Comparison of ENCODE assay signal across 14 cellular contexts in genomic region chr2:108776475-108776874, GRCh38. TPM values are rescaled to one million over a fixed set of nuclear protein-coding genes. Genes with fewer than 3 reads are reported as not detected.
DNase-seq lines count a peak whose midpoint lies in the region; ATAC-seq and TF ChIP-seq lines count a peak whose summit lies in the region.
"Had no signal": no experiment of that assay in that cellular context is flagged by ENCODE, and none has a peak within 500 bp of the region (broad histone marks: within the 10 kb centered on the region; RNA-seq: fewer than 3 reads in every experiment).

No MANE protein-coding gene starts in this region.

- H3K36me3 Mint-ChIP-seq in activated naive CD8-positive, alpha-beta T cell, result peaks cover 7% of the 10 kb centered on the region
- peaks cover 43% of the 10 kb centered on the region for H3K36me3 Mint-ChIP-seq in activated naive CD8-positive, alpha-beta T cell treated with anti-CD3 and anti-CD28 coated beads, Interleukin-2, amount 50 U/mL, for 24 hours (ENCODE audit: low read depth)
- H3K36me3 Mint-ChIP-seq in stimulated activated naive B cell treated with anti-CD40 and anti-IgM and Interleukin-4, amounts not matched to agents 10 μg/mL and 1 μg/mL and 100 μg/mL, for 72 hours, result peaks cover 36 to 43% of the 10 kb centered on the region in 2 donors
- H3K36me3 Mint-ChIP-seq in chondrocyte (ENCODE audit: low read depth), result peaks cover 26% of the 10 kb centered on the region

- no peak for DNase-seq in activated naive CD8-positive, alpha-beta T cell treated with anti-CD3 and anti-CD28 coated beads, Interleukin-2, amount 50 U/mL, for 24 hours
- no peak for DNase-seq in stimulated activated naive B cell treated with anti-CD40 and anti-IgM and Interleukin-4, amounts not matched to agents 10 μg/mL and 1 μg/mL and 100 μg/mL, for 72 hours
- DNase-seq in G401 (ENCODE audit: low spot score) (no peak), chondrocyte (ENCODE audit: low spot score) (no peak), GF-D8 (lab: John Stamatoyannopoulos, UW) (no peak)
- DNase-seq: anterior cingulate cortex, DMS53, left ventricle myocardium superior, NCI-H1694, ovary, stomach had no signal

- H3K4me1 Mint-ChIP-seq in activated naive CD8-positive, alpha-beta T cell (ENCODE audit: low read depth), result peaks cover 1% of the 10 kb centered on the region
- no peaks in the 10 kb centered on the region for H3K4me1 Mint-ChIP-seq in activated naive CD8-positive, alpha-beta T cell treated with anti-CD3 and anti-CD28 coated beads, Interleukin-2, amount 50 U/mL, for 24 hours
- peaks cover 4 to 5% of the 10 kb centered on the region in 2 donors for H3K4me1 Mint-ChIP-seq in stimulated activated naive B cell treated with anti-CD40 and anti-IgM and Interleukin-4, amounts not matched to agents 10 μg/mL and 1 μg/mL and 100 μg/mL, for 72 hours
- no peaks in the 10 kb centered on the region for H3K4me1 Mint-ChIP-seq in chondrocyte (ENCODE audit: low read depth)

- H3K27me3 Mint-ChIP-seq in activated naive CD8-positive, alpha-beta T cell, result no peaks in the 10 kb centered on the region
- H3K27me3 Mint-ChIP-seq in activated naive CD8-positive, alpha-beta T cell treated with anti-CD3 and anti-CD28 coated beads, Interleukin-2, amount 50 U/mL, for 24 hours, result no peaks in the 10 kb centered on the region
- no peaks in the 10 kb centered on the region for H3K27me3 Mint-ChIP-seq in stimulated activated naive B cell treated with anti-CD40 and anti-IgM and Interleukin-4, amounts not matched to agents 10 μg/mL and 1 μg/mL and 100 μg/mL, for 72 hours
- no peaks in the 10 kb centered on the region for H3K27me3 Mint-ChIP-seq in chondrocyte (ENCODE audit: low read depth)

- no peak overlapping the region for H3K4me3 Mint-ChIP-seq in activated naive CD8-positive, alpha-beta T cell
- H3K4me3 Mint-ChIP-seq in activated naive CD8-positive, alpha-beta T cell treated with anti-CD3 and anti-CD28 coated beads, Interleukin-2, amount 50 U/mL, for 24 hours, result no peak overlapping the region
- H3K4me3 Mint-ChIP-seq in stimulated activated naive B cell treated with anti-CD40 and anti-IgM and Interleukin-4, amounts not matched to agents 10 μg/mL and 1 μg/mL and 100 μg/mL, for 72 hours, result peak overlapping the region; percentile 44 to 60
- no peak overlapping the region for H3K4me3 Mint-ChIP-seq in chondrocyte (ENCODE audit: unreplicated experiment)

- ATAC-seq in activated naive CD8-positive, alpha-beta T cell treated with anti-CD3 and anti-CD28 coated beads, Interleukin-2, amount 50 U/mL, for 24 hours, result no peak
- ATAC-seq in GM21825 (IDR thresholded peaks at IDR 0.05; ENCODE audit: unreplicated experiment) (peak; percentile 65), HG03432 (IDR thresholded peaks at IDR 0.05; ENCODE audit: unreplicated experiment) (peak; percentile 89)
- peak; percentile 78 to 92 for ATAC-seq in stimulated activated naive B cell treated with anti-CD40 and anti-IgM and Interleukin-4, amounts not matched to agents 10 μg/mL and 1 μg/mL and 100 μg/mL, for 72 hours (replicated peaks)
- ATAC-seq: left ventricle myocardium superior had no signal

- H3K27ac Mint-ChIP-seq in activated naive CD8-positive, alpha-beta T cell, result peak overlapping the region; percentile 5
- no peak overlapping the region for H3K27ac Mint-ChIP-seq in activated naive CD8-positive, alpha-beta T cell treated with anti-CD3 and anti-CD28 coated beads, Interleukin-2, amount 50 U/mL, for 24 hours
- H3K27ac Mint-ChIP-seq in stimulated activated naive B cell treated with anti-CD40 and anti-IgM and Interleukin-4, amounts not matched to agents 10 μg/mL and 1 μg/mL and 100 μg/mL, for 72 hours, result peak overlapping the region; percentile 89
- H3K27ac Mint-ChIP-seq in chondrocyte (ENCODE audit: unreplicated experiment), result no peak overlapping the region

- in situ Hi-C loops in G401 (cut with HindIII; ENCODE audit: low sequenced_read_pairs), result no loop called here

- no peak for TF ChIP-seq CTCF in chondrocyte (IDR thresholded peaks at IDR 0.05)

- no peaks in the 10 kb centered on the region for H3K9me3 Mint-ChIP-seq in activated naive CD8-positive, alpha-beta T cell (ENCODE audit: low read depth)
- H3K9me3 Mint-ChIP-seq in activated naive CD8-positive, alpha-beta T cell treated with anti-CD3 and anti-CD28 coated beads, Interleukin-2, amount 50 U/mL, for 24 hours, result no peaks in the 10 kb centered on the region
- H3K9me3 Mint-ChIP-seq in stimulated activated naive B cell treated with anti-CD40 and anti-IgM and Interleukin-4, amounts not matched to agents 10 μg/mL and 1 μg/mL and 100 μg/mL, for 72 hours, result no peaks in the 10 kb centered on the region
- no peaks in the 10 kb centered on the region for H3K9me3 Mint-ChIP-seq in chondrocyte (ENCODE audit: low read depth)

RNA-seq across cellular contexts. Expression of gene CCDC138, which starts 10.1 kb away (rescaled TPM):
- 19.1 and 23.0 TPM in 2 replicates for total RNA-seq in G401 (2014; rRNA removed; shearing (Covaris generic))
- total RNA-seq in chondrocyte, result 2.9 to 5.9 TPM (median 4.1 TPM) in 3 replicates

RNA-seq across cellular contexts. Expression of gene RANBP2, which starts 57.2 kb away (rescaled TPM):
- total RNA-seq in G401 (2014; rRNA removed; shearing (Covaris generic)), result 27.2 and 46.8 TPM in 2 replicates
- total RNA-seq in chondrocyte, result 48.8 to 67.6 TPM (median 52.7 TPM) in 3 replicates

Comparison
In these comparisons a context has a peak if more than half of its experiments do, and no peak if none do; other contexts are left out.
1. H3K27ac Mint-ChIP-seq: peak in activated naive CD8-positive, alpha-beta T cell (single experiment) and stimulated activated naive B cell treated with anti-CD40 and anti-IgM and Interleukin-4, amounts not matched to agents 10 μg/mL and 1 μg/mL and 100 μg/mL, for 72 hours (single experiment); none in activated naive CD8-positive, alpha-beta T cell treated with anti-CD3 and anti-CD28 coated beads, Interleukin-2, amount 50 U/mL, for 24 hours (single experiment) and chondrocyte (single experiment).
2. H3K4me3 Mint-ChIP-seq: peak in stimulated activated naive B cell treated with anti-CD40 and anti-IgM and Interleukin-4, amounts not matched to agents 10 μg/mL and 1 μg/mL and 100 μg/mL, for 72 hours (2 of 2); none in activated naive CD8-positive, alpha-beta T cell (single experiment), activated naive CD8-positive, alpha-beta T cell treated with anti-CD3 and anti-CD28 coated beads, Interleukin-2, amount 50 U/mL, for 24 hours (single experiment) and chondrocyte (single experiment).